ENCODE assay signal across 1 cellular context in the genomic region with DNA sequence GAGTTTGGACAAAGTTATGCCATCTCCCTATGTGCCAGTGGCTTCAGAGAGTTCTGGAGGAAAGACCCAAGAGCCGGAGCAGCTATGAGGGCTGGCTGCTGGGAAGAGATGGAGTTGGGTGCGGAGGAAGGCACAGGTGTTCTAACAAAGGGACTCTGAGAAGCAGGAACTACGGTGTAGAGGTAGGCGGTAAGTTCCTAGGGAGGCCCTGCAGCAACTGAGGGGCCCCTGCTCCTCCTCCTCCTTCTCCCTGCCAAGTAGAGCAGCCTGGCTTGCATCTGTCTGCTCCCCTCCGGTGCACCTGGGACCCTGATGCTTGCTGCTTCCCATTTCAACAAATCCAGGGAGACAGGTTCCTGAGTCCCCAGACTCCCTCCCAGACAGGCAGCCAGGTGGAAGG.
TF ChIP-seq lines count a peak whose summit lies in the region.

No MANE protein-coding gene starts in this region.

TF ChIP-seq in HepG2, 621 proteins besides CTCF, POLR2A, EP300 and RAD21:
- TF ChIP-seq ZNF354B (CRISPR knock-in tag; IDR thresholded peaks at IDR 0.05): no peak
- TF ChIP-seq TMF1 (CRISPR knock-in tag; IDR thresholded peaks at IDR 0.05; ENCODE audit: low read depth): no peak
- TF ChIP-seq, protein P1, sequence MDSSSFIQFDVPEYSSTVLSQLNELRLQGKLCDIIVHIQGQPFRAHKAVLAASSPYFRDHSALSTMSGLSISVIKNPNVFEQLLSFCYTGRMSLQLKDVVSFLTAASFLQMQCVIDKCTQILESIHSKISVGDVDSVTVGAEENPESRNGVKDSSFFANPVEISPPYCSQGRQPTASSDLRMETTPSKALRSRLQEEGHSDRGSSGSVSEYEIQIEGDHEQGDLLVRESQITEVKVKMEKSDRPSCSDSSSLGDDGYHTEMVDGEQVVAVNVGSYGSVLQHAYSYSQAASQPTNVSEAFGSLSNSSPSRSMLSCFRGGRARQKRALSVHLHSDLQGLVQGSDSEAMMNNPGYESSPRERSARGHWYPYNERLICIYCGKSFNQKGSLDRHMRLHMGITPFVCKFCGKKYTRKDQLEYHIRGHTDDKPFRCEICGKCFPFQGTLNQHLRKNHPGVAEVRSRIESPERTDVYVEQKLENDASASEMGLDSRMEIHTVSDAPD (CRISPR knock-in tag; IDR thresholded peaks at IDR 0.05): no peak
- no peak for TF ChIP-seq ZNF615 (CRISPR knock-in tag; IDR thresholded peaks at IDR 0.05; ENCODE audit: borderline replicate concordance)
- TF ChIP-seq ZNF430 (CRISPR knock-in tag; IDR thresholded peaks at IDR 0.05): no peak
- TF ChIP-seq MZF1 (CRISPR knock-in tag; IDR thresholded peaks at IDR 0.05; ENCODE audit: borderline replicate concordance): no peak
- TF ChIP-seq MBD4 (IDR thresholded peaks at IDR 0.05; ENCODE audit: borderline replicate concordance, low read length): no peak
- no peak for TF ChIP-seq GATA4 (IDR thresholded peaks at IDR 0.05; ENCODE audit: borderline replicate concordance, low read depth)
- TF ChIP-seq CEBPG (CRISPR knock-in tag; IDR thresholded peaks at IDR 0.05): no peak
- TF ChIP-seq ARID2 (CRISPR knock-in tag; IDR thresholded peaks at IDR 0.05; ENCODE audit: borderline replicate concordance): no peak
- TF ChIP-seq ZNF580 (CRISPR knock-in tag; IDR thresholded peaks at IDR 0.05; ENCODE audit: borderline replicate concordance, low read depth): no peak
- no peak for TF ChIP-seq CENPX (CRISPR knock-in tag; IDR thresholded peaks at IDR 0.05)
- TF ChIP-seq CSRNP2 (CRISPR knock-in tag; conservative IDR thresholded peaks at IDR 0.05; ENCODE audit: low read depth): no peak
- TF ChIP-seq KLF13 (CRISPR knock-in tag; IDR thresholded peaks at IDR 0.05): no peak
